Comparison of ENCODE assay signal across 8 cellular contexts in genomic region chr19:38319421-38320258, GRCh38. TPM values are rescaled to one million over a fixed set of nuclear protein-coding genes. Genes with fewer than 3 reads are reported as not detected.
A peak's percentile ranks its signal among the peaks of the same experiment; 100 is the strongest.
DNase-seq lines count a peak whose midpoint lies in the region; ATAC-seq and TF ChIP-seq lines count a peak whose summit lies in the region.

KCNK6 (plus strand) TSS chr19:38319845; CDS start chr19:38319951, 106 bp downstream.

- no peak for TF ChIP-seq CTCF in GM23338 (conservative IDR thresholded peaks at IDR 0.05; ENCODE audit: low read depth in 2 of 2)

- H3K9me2 ChIP-seq in GM23338 (ENCODE audit: insufficient read depth), result no peaks in the 10 kb centered on the region

- peaks cover 15% of the 10 kb centered on the region for H3F3A ChIP-seq in GM23338 (replicated peaks; ENCODE audit: low read depth)

- peak within 1 kb of the TSS; percentile 89 for H3K4me3 ChIP-seq in GM23338
- H3K4me3 ChIP-seq in iPS-18c (ENCODE audit: insufficient read depth, low read depth, low read length), result peak within 1 kb of the TSS; percentile 71
- peak within 1 kb of the TSS; percentile 56 to 74 (median 63) for H3K4me3 ChIP-seq in skin epidermis

- H4K20me1 ChIP-seq in GM23338 (replicated peaks; ENCODE audit: insufficient read depth), result no peaks in the 10 kb centered on the region; the same call in 1 of the 2 replicates

- no peaks in the 10 kb centered on the region for H3K9me3 Mint-ChIP-seq in GM23338

- H3K36me3 ChIP-seq in GM23338 (ENCODE audit: insufficient read depth), result no peaks in the 10 kb centered on the region

- H3K27me3 Mint-ChIP-seq in GM23338 (ENCODE audit: insufficient read depth, low read depth, poor library complexity), result peaks cover 44% of the 10 kb centered on the region

- no peak within 1 kb of the TSS for H3K27ac Mint-ChIP-seq in GM23338

- ATAC-seq in GM23338 (peak; percentile 42), SK-N-SH treated with all-trans-retinoic acid at 6 μM for 48 hours (peak; percentile 13; the same call in 2 of the 3 replicates), GM18867 (IDR thresholded peaks at IDR 0.05; ENCODE audit: unreplicated experiment) (no peak), HG03342 (IDR thresholded peaks at IDR 0.05; ENCODE audit: unreplicated experiment) (no peak)

- H3K79me2 ChIP-seq in GM23338 (replicated peaks; ENCODE audit: insufficient read depth), result peaks cover 1% of the 10 kb centered on the region; the same call in 1 of the 2 replicates

- peaks cover 5% of the 10 kb centered on the region; the same call in 1 of the 2 replicates for H3K4me1 ChIP-seq in GM23338 (ENCODE audit: insufficient read depth)

- H3K4me3 Mint-ChIP-seq in GM23338, result peak within 1 kb of the TSS; percentile 77

- no peaks in the 10 kb centered on the region; the same call in 2 of the 3 replicates for H3K36me3 Mint-ChIP-seq in GM23338 (ENCODE audit: low read depth)

- DNase-seq in GM23338 (ENCODE audit: low spot score), result peak; percentile 77
- peak; percentile 60 for DNase-seq in astrocyte of the hippocampus (ENCODE audit: low read depth, low spot score)
- DNase-seq in dedifferentiated amniotic fluid mesenchymal stem cell (ENCODE audit: extremely low spot score), result no peak

- peak within 1 kb of the TSS; percentile 97 for H2AFZ ChIP-seq in GM23338

- peak within 1 kb of the TSS; percentile 98 for H3K4me2 ChIP-seq in GM23338

- H3K4me1 Mint-ChIP-seq in GM23338, result peaks cover 23% of the 10 kb centered on the region; the same call in 2 of the 3 replicates

- no peaks in the 10 kb centered on the region for H3K9me3 ChIP-seq in iPS-18c (ENCODE audit: control insufficient read depth, insufficient read depth, low read length)

- H3K27me3 ChIP-seq in GM23338 (ENCODE audit: insufficient read depth), result peaks cover 36% of the 10 kb centered on the region

- H3K27ac ChIP-seq in GM23338 (ENCODE audit: low read depth) (no peak within 1 kb of the TSS), skin epidermis (peak within 1 kb of the TSS; percentile 70 to 96 (median 88))

TF ChIP-seq in GM23338, 12 proteins besides CTCF, POLR2A, EP300 and RAD21 (continues in another document):
- TF ChIP-seq ZNF331 (CRISPR knock-in tag; IDR thresholded peaks at IDR 0.05; ENCODE audit: low read depth) (no peak), NANOG (IDR thresholded peaks at IDR 0.05; ENCODE audit: borderline replicate concordance) (no peak), CREB1 (CRISPR knock-in tag; IDR thresholded peaks at IDR 0.05; ENCODE audit: low read depth) (no peak)

TF ChIP-seq in SK-N-SH treated with all-trans-retinoic acid at 6 μM for 48 hours, 23 proteins besides CTCF, POLR2A, EP300 and RAD21:
- TF ChIP-seq, protein P1, sequence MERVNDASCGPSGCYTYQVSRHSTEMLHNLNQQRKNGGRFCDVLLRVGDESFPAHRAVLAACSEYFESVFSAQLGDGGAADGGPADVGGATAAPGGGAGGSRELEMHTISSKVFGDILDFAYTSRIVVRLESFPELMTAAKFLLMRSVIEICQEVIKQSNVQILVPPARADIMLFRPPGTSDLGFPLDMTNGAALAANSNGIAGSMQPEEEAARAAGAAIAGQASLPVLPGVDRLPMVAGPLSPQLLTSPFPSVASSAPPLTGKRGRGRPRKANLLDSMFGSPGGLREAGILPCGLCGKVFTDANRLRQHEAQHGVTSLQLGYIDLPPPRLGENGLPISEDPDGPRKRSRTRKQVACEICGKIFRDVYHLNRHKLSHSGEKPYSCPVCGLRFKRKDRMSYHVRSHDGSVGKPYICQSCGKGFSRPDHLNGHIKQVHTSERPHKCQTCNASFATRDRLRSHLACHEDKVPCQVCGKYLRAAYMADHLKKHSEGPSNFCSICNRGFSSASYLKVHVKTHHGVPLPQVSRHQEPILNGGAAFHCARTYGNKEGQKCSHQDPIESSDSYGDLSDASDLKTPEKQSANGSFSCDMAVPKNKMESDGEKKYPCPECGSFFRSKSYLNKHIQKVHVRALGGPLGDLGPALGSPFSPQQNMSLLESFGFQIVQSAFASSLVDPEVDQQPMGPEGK (CRISPR knock-in tag; IDR thresholded peaks at IDR 0.05; ENCODE audit: borderline replicate concordance), result no peak
- TF ChIP-seq ZC3H10 (CRISPR knock-in tag; IDR thresholded peaks at IDR 0.05), result no peak
- no peak for TF ChIP-seq ZNF8 (CRISPR knock-in tag; IDR thresholded peaks at IDR 0.05)
- no peak for TF ChIP-seq TSHZ2 (CRISPR knock-in tag; IDR thresholded peaks at IDR 0.05)
- TF ChIP-seq BACH2 (CRISPR knock-in tag; IDR thresholded peaks at IDR 0.05; ENCODE audit: borderline replicate concordance), result no peak
- TF ChIP-seq ZFP30 (CRISPR knock-in tag; IDR thresholded peaks at IDR 0.05), result no peak
- no peak for TF ChIP-seq RARB (CRISPR knock-in tag; IDR thresholded peaks at IDR 0.05)
- TF ChIP-seq ESRRG (CRISPR knock-in tag; IDR thresholded peaks at IDR 0.05), result no peak
- no peak for TF ChIP-seq CSRNP3 (CRISPR knock-in tag; IDR thresholded peaks at IDR 0.05)
- TF ChIP-seq POU6F1 (CRISPR knock-in tag; IDR thresholded peaks at IDR 0.05; ENCODE audit: borderline replicate concordance, low read depth), result no peak
- TF ChIP-seq ISL1 (CRISPR knock-in tag; IDR thresholded peaks at IDR 0.05), result no peak
- no peak for TF ChIP-seq OSR1 (CRISPR knock-in tag; IDR thresholded peaks at IDR 0.05)
- TF ChIP-seq ARNTL (CRISPR knock-in tag; IDR thresholded peaks at IDR 0.05; ENCODE audit: borderline replicate concordance, low read depth), result no peak
TF ChIP-seq in SK-N-SH treated with all-trans-retinoic acid at 6 μM for 48 hours: peak in this region for 0.

RNA-seq across cellular contexts. Expression of gene KCNK6, which starts in this region (rescaled TPM):
- total RNA-seq in GM23338 (2014; rRNA removed; shearing (Covaris generic)), result 9.9 and 14.6 TPM in 2 replicates
- 9.0 and 9.4 TPM in 2 replicates for polyA plus RNA-seq in GM23338 (2016; fragmentation: Nextera tagmentation; extraction: Ambion mirVana)

Comparison
In these comparisons a context has a peak if more than half of its experiments do, and no peak if none do; other contexts are left out.
1. ATAC-seq: peak in GM23338 (single experiment) and SK-N-SH treated with all-trans-retinoic acid at 6 μM for 48 hours (single experiment); none in GM18867 (single experiment) and HG03342 (single experiment).
2. Peak in every context shown above with its lines, with median percentiles within 50 percentile points of each other: H3K4me3 ChIP-seq.